23 cellular contexts compared by ENCODE assay signal in the genomic region with DNA sequence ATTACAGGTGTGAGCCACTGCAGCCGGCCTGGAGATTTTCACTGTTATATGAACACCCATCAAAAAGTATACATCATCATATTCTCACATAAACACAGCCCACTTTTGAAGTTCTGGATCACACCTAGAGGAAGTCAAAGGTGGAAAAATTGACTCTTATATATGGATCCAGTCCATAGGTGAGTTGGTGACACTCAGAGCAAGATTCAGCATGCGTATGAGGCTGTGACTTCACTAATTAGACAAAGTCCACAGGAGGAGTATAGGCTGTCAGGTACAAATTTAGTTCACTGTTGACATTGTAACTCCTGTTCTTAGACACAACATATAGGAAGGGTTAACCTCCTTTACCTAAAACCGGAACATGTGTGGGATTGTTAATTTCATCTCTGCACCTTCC. TPM values are rescaled to one million over a fixed set of nuclear protein-coding genes. Genes with fewer than 3 reads are reported as not detected.
DNase-seq lines count a peak whose midpoint lies in the region; ATAC-seq and TF ChIP-seq lines count a peak whose summit lies in the region.
"Had no signal": no experiment of that assay in that cellular context is flagged by ENCODE, and none has a peak within 500 bp of the region (broad histone marks: within the 10 kb centered on the region; RNA-seq: fewer than 3 reads in every experiment).

No MANE protein-coding gene starts in this region.

- H3K4me2 ChIP-seq in smooth muscle cell, result no peak overlapping the region

- H3K27ac Mint-ChIP-seq in activated naive CD4-positive, alpha-beta T cell treated with anti-CD3 and anti-CD28 coated beads, Interleukin-2, amount 50 U/mL, for 72 hours, result peak overlapping the region; percentile 81 to 94
- H3K27ac Mint-ChIP-seq: HFFc6 had no signal

- POLR2A ChIA-PET in RWPE1 (lab: Yijun Ruan, JAX; ENCODE audit: low non-redundant PET), result no interaction called here

- H3K36me3 ChIP-seq in smooth muscle cell (ENCODE audit: low read depth), result peaks cover 10% of the 10 kb centered on the region

- no peak overlapping the region for H3K9ac ChIP-seq in smooth muscle cell (ENCODE audit: low read depth)

- 95% methylated on average over 3 of the region's 3 CpGs for WGBS in smooth muscle cell (ENCODE audit: low lambda C conversion rate)

- peak in 1 of 2 donors; percentile 2 for ATAC-seq in activated naive CD4-positive, alpha-beta T cell treated with anti-CD3 and anti-CD28 coated beads, Interleukin-2, amount 50 U/mL, for 72 hours
- no peak for ATAC-seq in HG03521 (IDR thresholded peaks at IDR 0.05; ENCODE audit: unreplicated experiment)
- ATAC-seq: GM12878, K562 had no signal

- no peaks in the 10 kb centered on the region for H3K27me3 ChIP-seq in smooth muscle cell (ENCODE audit: low read depth)

- no peak overlapping the region for H3K4me3 ChIP-seq in smooth muscle cell
- H3K4me3 ChIP-seq: GM12878, K562 had no signal

- TF ChIP-seq CTCF in RWPE1 (conservative IDR thresholded peaks at IDR 0.05; ENCODE audit: low read depth) (no peak), smooth muscle cell (IDR thresholded peaks at IDR 0.05; ENCODE audit: borderline replicate concordance, insufficient read depth, poor library complexity, severe bottlenecking) (no peak)

- no peaks in the 10 kb centered on the region for H3K79me2 ChIP-seq in smooth muscle cell (ENCODE audit: low read depth)

- no peak for DNase-seq in activated naive CD4-positive, alpha-beta T cell treated with anti-CD3 and anti-CD28 coated beads, Interleukin-2, amount 50 U/mL, for 72 hours (ENCODE audit: low spot score in 2 of 2)
- DNase-seq in activated naive CD4-positive, alpha-beta T cell treated with Interleukin-2 at 50 U/mL for 16 hours, result no peak
- DNase-seq in RWPE1 (ENCODE audit: low spot score) (no peak), epithelial cell of prostate (ENCODE audit: low read depth, low spot score) (no peak), smooth muscle cell (lab: John Stamatoyannopoulos, UW; ENCODE audit: unreplicated experiment) (no peak), NCI-H2029 treated with DMSO at 0.1 percent for 48 hours (lab: John Stamatoyannopoulos, UW) (no peak)
- DNase-seq: CD4-positive, CD25-positive, alpha-beta regulatory T cell; COR-L47; DND-41; H9; HFFc6; MM.1S; NCI-H1048; NCI-H1417 treated with DMSO at 0.1 percent for 48 hours; NCI-H187; NCI-H2107; NCI-H446 treated with DMSO at 0.1 percent for 48 hours; NCI-H526 treated with DMSO at 0.1 percent for 48 hours; OCI-M1; SHP77 treated with DMSO at 0.1 percent for 48 hours had no signal

- no peaks in the 10 kb centered on the region for H3K4me1 ChIP-seq in smooth muscle cell (ENCODE audit: low read depth)

- CTCF ChIA-PET in RWPE1 (lab: Yijun Ruan, JAX), result no interaction called here

- H3K36me3 Mint-ChIP-seq in activated naive CD4-positive, alpha-beta T cell treated with anti-CD3 and anti-CD28 coated beads, Interleukin-2, amount 50 U/mL, for 72 hours, result peaks cover 60 to 66% of the 10 kb centered on the region in 2 donors

- no peaks in the 10 kb centered on the region for H3K9me3 ChIP-seq in smooth muscle cell (replicated peaks; ENCODE audit: low read depth)

- no peaks in the 10 kb centered on the region for H3K9me3 Mint-ChIP-seq in activated naive CD4-positive, alpha-beta T cell treated with anti-CD3 and anti-CD28 coated beads, Interleukin-2, amount 50 U/mL, for 72 hours
- H3K9me3 Mint-ChIP-seq: H9, HFFc6 had no signal

- peaks cover 14% of the 10 kb centered on the region for H4K20me1 ChIP-seq in smooth muscle cell (ENCODE audit: low read depth)

- H2AFZ ChIP-seq in smooth muscle cell (ENCODE audit: low read depth), result no peak overlapping the region

- H3F3A ChIP-seq in smooth muscle cell (ENCODE audit: low read depth), result peaks cover 5% of the 10 kb centered on the region

- peak overlapping the region; percentile 60; the same call in 1 of the 2 replicates for H3K27ac ChIP-seq in RWPE1
- H3K27ac ChIP-seq in epithelial cell of prostate, result peak overlapping the region; percentile 83
- peak overlapping the region; percentile 81 for H3K27ac ChIP-seq in smooth muscle cell (ENCODE audit: low read depth)

RNA-seq across cellular contexts. Expression of a gene that starts 31.4 kb away (rescaled TPM):
- total RNA-seq in activated naive CD4-positive, alpha-beta T cell treated with anti-CD3 and anti-CD28 coated beads, Interleukin-2, amount 50 U/mL, for 72 hours, result 10 to 100 TPM; 10.7 to 14.0 TPM
- total RNA-seq in smooth muscle cell, result 23.5 and 29.0 TPM in 2 replicates
- polyA plus RNA-seq in smooth muscle cell, result 4.4 and 4.6 TPM in 2 replicates
